Comparison of ENCODE assay signal across 30 cellular contexts in genomic region chr2:29895296-29895695, GRCh38. TPM values are rescaled to one million over a fixed set of nuclear protein-coding genes. Genes with fewer than 3 reads are reported as not detected.
"Had no signal": no experiment of that assay in that cellular context is flagged by ENCODE, and none has a peak within 500 bp of the region (broad histone marks: within the 10 kb centered on the region; RNA-seq: fewer than 3 reads in every experiment).

No MANE protein-coding gene starts in this region.

- H3K27ac ChIP-seq: cardiac muscle cell, gastroesophageal sphincter, left lung, lower lobe of right lung, neutrophil, prostate gland, skin epidermis, thoracic aorta, uterus, VCaP had no signal

- DNase-seq: activated CD4-positive, alpha-beta T cell treated with anti-CD3 and anti-CD28 coated beads, Interleukin-2, amount 10 ng/mL, durations not matched to agents 24 days and 14 days; activated CD4-positive, CD25-positive, alpha-beta regulatory T cell treated with anti-CD3 and anti-CD28 coated beads, Interleukin-2, amount 50 U/mL, for 72 hours; activated CD8-positive, alpha-beta memory T cell treated with anti-CD3 and anti-CD28 coated beads, Interleukin-2, amount 10 ng/mL, durations not matched to agents 7 days and 5 days; activated CD8-positive, alpha-beta T cell treated with anti-CD3 and anti-CD28 coated beads, Interleukin-2, amount 10 ng/mL, durations not matched to agents 7 days and 5 days; activated naive CD8-positive, alpha-beta T cell treated with anti-CD3 and anti-CD28 coated beads, Interleukin-2, amount 50 U/mL, for 24 hours; activated T-cell treated with anti-CD3 and anti-CD28 coated beads, Interleukin-2, amount 50 U/mL, for 48 hours; cerebellar nuclear complex; cortex of kidney; effector memory CD8-positive, alpha-beta T cell; erythroblast; head of caudate nucleus; left lung; lower lobe of right lung; mesendoderm; mucosa of descending colon; retina; stimulated activated CD4-positive, alpha-beta T cell treated with anti-CD3 and anti-CD28 coated beads, Interleukin-12 subunit alpha, Interleukin-12 subunit beta, amount 100 ng/mL, for 4 hours; stimulated activated CD4-positive, alpha-beta T cell treated with anti-CD3 and anti-CD28 coated beads, Interleukin-4, amount 100 ng/mL, for 1 hour; stimulated activated naive CD8-positive, alpha-beta T cell treated with anti-CD3 and anti-CD28 coated beads, Interleukin-15, Interleukin-2, amounts not matched to agents 100 U/mL and 50 U/mL, for 24 hours; T-helper 1 cell; uterus had no signal

- H3K4me3 ChIP-seq: cardiac muscle cell, gastroesophageal sphincter, left lung, lower lobe of right lung, mucosa of descending colon, prostate gland, skin epidermis, thoracic aorta, uterus had no signal

- H3K9me3 ChIP-seq: gastroesophageal sphincter, left lung, lower lobe of right lung, mucosa of descending colon, neutrophil, prostate gland, thoracic aorta, uterus had no signal

- H3K4me1 ChIP-seq: gastroesophageal sphincter, left lung, lower lobe of right lung, prostate gland, uterus had no signal

- H3K36me3 ChIP-seq: cardiac muscle cell, gastroesophageal sphincter, left lung, lower lobe of right lung, neutrophil, prostate gland, thoracic aorta, uterus had no signal

- H3K27me3 ChIP-seq: uterus had no signal

RNA-seq across cellular contexts. Expression of gene ALK, which starts 26.1 kb away (rescaled TPM):
- total RNA-seq: activated CD4-positive, alpha-beta T cell treated with anti-CD3 and anti-CD28 coated beads, Interleukin-2, amount 10 ng/mL, durations not matched to agents 24 days and 14 days; activated CD8-positive, alpha-beta memory T cell treated with anti-CD3 and anti-CD28 coated beads, Interleukin-2, amount 10 ng/mL, durations not matched to agents 7 days and 5 days; activated CD8-positive, alpha-beta T cell treated with anti-CD3 and anti-CD28 coated beads, Interleukin-2, amount 10 ng/mL, durations not matched to agents 7 days and 5 days; activated T-helper 2 cell treated with anti-CD3 and anti-CD28 coated beads, Interferon-gamma antibody, Interleukin-2, Interleukin-4, amounts not matched to agents 10 μg/mL and 5 μg/mL and 100 μg/mL, durations not matched to agents 14 hours and 24 hours and 36 hours; osteocyte had no signal
